ENCODE assay signal across 9 cellular contexts in the genomic region with DNA sequence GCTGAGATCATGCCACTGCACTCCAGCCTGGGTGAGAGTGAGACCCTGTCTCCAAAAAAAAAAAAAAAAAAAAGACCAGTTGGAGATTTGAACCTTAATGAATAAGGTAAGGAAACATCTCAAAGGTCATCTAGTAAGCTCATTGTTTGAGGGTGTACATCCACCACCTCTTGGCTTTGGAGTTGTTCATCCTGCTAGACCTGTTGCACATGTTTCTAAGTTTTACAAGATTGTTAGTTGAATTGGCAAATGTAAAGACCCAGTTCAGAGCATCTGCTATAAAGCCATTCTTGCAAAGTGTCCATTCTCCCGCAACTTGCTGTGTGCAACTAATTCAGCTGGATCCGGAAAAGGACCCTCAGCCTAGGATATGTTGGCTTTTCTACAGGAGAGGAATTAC. TPM values are rescaled to one million over a fixed set of nuclear protein-coding genes. Genes with fewer than 3 reads are reported as not detected.
DNase-seq lines count a peak whose midpoint lies in the region; ATAC-seq and TF ChIP-seq lines count a peak whose summit lies in the region.
"Had no signal": no experiment of that assay in that cellular context is flagged by ENCODE, and none has a peak within 500 bp of the region (broad histone marks: within the 10 kb centered on the region; RNA-seq: fewer than 3 reads in every experiment).

No MANE protein-coding gene starts in this region.

- H3K9me3 Mint-ChIP-seq in activated CD8-positive, alpha-beta memory T cell treated with anti-CD3 and anti-CD28 coated beads, Interleukin-2, amount 10 ng/mL, durations not matched to agents 7 days and 5 days (ENCODE audit: low read depth), result no peaks in the 10 kb centered on the region
- H3K9me3 Mint-ChIP-seq in activated CD8-positive, alpha-beta T cell treated with anti-CD3 and anti-CD28 coated beads for 36 hours, result no peaks in the 10 kb centered on the region

- peaks cover 41% of the 10 kb centered on the region for H3K4me1 Mint-ChIP-seq in activated CD8-positive, alpha-beta memory T cell treated with anti-CD3 and anti-CD28 coated beads, Interleukin-2, amount 10 ng/mL, durations not matched to agents 7 days and 5 days
- peaks cover 33% of the 10 kb centered on the region for H3K4me1 Mint-ChIP-seq in activated CD8-positive, alpha-beta T cell treated with anti-CD3 and anti-CD28 coated beads for 36 hours (ENCODE audit: low read depth)

- TF ChIP-seq CTCF in activated CD8-positive, alpha-beta T cell treated with anti-CD3 and anti-CD28 coated beads for 36 hours (IDR thresholded peaks at IDR 0.05), result no peak
- no peak for TF ChIP-seq CTCF in gastroesophageal sphincter (IDR thresholded peaks at IDR 0.05)
- TF ChIP-seq CTCF in stomach (IDR thresholded peaks at IDR 0.05), result no peak

- ATAC-seq in activated CD8-positive, alpha-beta memory T cell treated with anti-CD3 and anti-CD28 coated beads, Interleukin-2, amount 10 ng/mL, durations not matched to agents 7 days and 5 days, result no peak
- ATAC-seq in activated CD8-positive, alpha-beta T cell treated with anti-CD3 and anti-CD28 coated beads for 36 hours, result no peak
- no peak for ATAC-seq in gastroesophageal sphincter
- ATAC-seq in GM18502 (IDR thresholded peaks at IDR 0.05; ENCODE audit: poor library complexity, unreplicated experiment), result no peak
- no peak for ATAC-seq in HG02973 (IDR thresholded peaks at IDR 0.05; ENCODE audit: unreplicated experiment)

- H3K9me3 ChIP-seq in gastroesophageal sphincter, result no peaks in the 10 kb centered on the region
- no peaks in the 10 kb centered on the region for H3K9me3 ChIP-seq in stomach

- POLR2A ChIA-PET in activated CD8-positive, alpha-beta T cell treated with anti-CD3 and anti-CD28 coated beads for 36 hours (lab: Charles Lee), result interaction anchor here (0.5 to 2.0 kb wide), 2 partner anchors 13 to 402 kb away, joined by 3 to 8 read pairs; partner anchors contain the start of gene MLKL

- H3K4me3 Mint-ChIP-seq in activated CD8-positive, alpha-beta memory T cell treated with anti-CD3 and anti-CD28 coated beads, Interleukin-2, amount 10 ng/mL, durations not matched to agents 7 days and 5 days, result peak overlapping the region; percentile 88
- H3K4me3 Mint-ChIP-seq in activated CD8-positive, alpha-beta T cell treated with anti-CD3 and anti-CD28 coated beads for 36 hours, result peak overlapping the region; percentile 90

- WGBS in gastroesophageal sphincter (ENCODE audit: low coverage in 1 of 2), 2 donors, result 61 to 75% methylated on average over 2 of the region's 2 CpGs
- WGBS in stomach, 5 donors, result 79 to 89% (median 83%) methylated on average over 2 of the region's 2 CpGs

- TF ChIP-seq EP300 in gastroesophageal sphincter (IDR thresholded peaks at IDR 0.05) (no peak), stomach (IDR thresholded peaks at IDR 0.05) (no peak)

- CTCF ChIA-PET in activated CD8-positive, alpha-beta memory T cell treated with anti-CD3 and anti-CD28 coated beads, Interleukin-2, amount 10 ng/mL, durations not matched to agents 7 days and 5 days (lab: Charles Lee), result interaction anchor here (5.4 kb wide), 1 partner anchor 11 kb away, joined by 32 read pairs; no protein-coding TSS in a partner anchor
- CTCF ChIA-PET in activated CD8-positive, alpha-beta T cell treated with anti-CD3 and anti-CD28 coated beads for 36 hours (lab: Charles Lee), result interaction anchor here (2.3 to 3.3 kb wide), 2 partner anchors 8 to 11 kb away, joined by 10 to 21 read pairs; no protein-coding TSS in a partner anchor

- H3K27ac ChIP-seq in gastroesophageal sphincter (no peak overlapping the region), stomach (peak overlapping the region in 3 of 5 donors; percentile 95 to 98 (median 97))

- intact Hi-C loops in activated CD8-positive, alpha-beta T cell treated with anti-CD3 and anti-CD28 coated beads for 36 hours (cut with micrococcal nuclease), result no loop called here
- intact Hi-C loops in stomach (cut with DNase I; ENCODE audit: low total_unique reads), result no loop called here

- no peaks in the 10 kb centered on the region for H3K27me3 Mint-ChIP-seq in activated CD8-positive, alpha-beta memory T cell treated with anti-CD3 and anti-CD28 coated beads, Interleukin-2, amount 10 ng/mL, durations not matched to agents 7 days and 5 days
- H3K27me3 Mint-ChIP-seq in activated CD8-positive, alpha-beta T cell treated with anti-CD3 and anti-CD28 coated beads for 36 hours, result no peaks in the 10 kb centered on the region

- peaks cover 36% of the 10 kb centered on the region for H3K36me3 Mint-ChIP-seq in activated CD8-positive, alpha-beta memory T cell treated with anti-CD3 and anti-CD28 coated beads, Interleukin-2, amount 10 ng/mL, durations not matched to agents 7 days and 5 days
- peaks cover 47% of the 10 kb centered on the region for H3K36me3 Mint-ChIP-seq in activated CD8-positive, alpha-beta T cell treated with anti-CD3 and anti-CD28 coated beads for 36 hours (ENCODE audit: low read depth)

- H3K4me3 ChIP-seq in gastroesophageal sphincter (peak overlapping the region; percentile 73 to 89), stomach (peak overlapping the region in 3 of 4 donors; percentile 84 to 91 (median 87))

- H3K36me3 ChIP-seq in gastroesophageal sphincter (peaks cover 18 to 50% of the 10 kb centered on the region in 2 donors), stomach (peaks cover 32 to 50% (median 48%) of the 10 kb centered on the region in 4 donors)

- no peaks in the 10 kb centered on the region for H3K27me3 ChIP-seq in gastroesophageal sphincter
- H3K27me3 ChIP-seq in stomach, result no peaks in the 10 kb centered on the region

- H3K4me1 ChIP-seq in gastroesophageal sphincter, result peaks cover 6 to 43% (median 13%) of the 10 kb centered on the region in 3 donors
- peaks cover 24 to 39% (median 34%) of the 10 kb centered on the region in 4 donors for H3K4me1 ChIP-seq in stomach

- peak overlapping the region; percentile 93 for H3K27ac Mint-ChIP-seq in activated CD8-positive, alpha-beta memory T cell treated with anti-CD3 and anti-CD28 coated beads, Interleukin-2, amount 10 ng/mL, durations not matched to agents 7 days and 5 days
- peak overlapping the region; percentile 94 for H3K27ac Mint-ChIP-seq in activated CD8-positive, alpha-beta T cell treated with anti-CD3 and anti-CD28 coated beads for 36 hours

- DNase-seq in activated CD8-positive, alpha-beta memory T cell treated with anti-CD3 and anti-CD28 coated beads, Interleukin-2, amount 10 ng/mL, durations not matched to agents 7 days and 5 days, result no peak
- DNase-seq in activated CD8-positive, alpha-beta memory T cell treated with anti-CD3 and anti-CD28 coated beads, Interleukin-2, amount 50 U/mL, for 48 hours, result no peak
- DNase-seq in activated CD8-positive, alpha-beta T cell treated with anti-CD3 and anti-CD28 coated beads for 36 hours, result no peak
- DNase-seq in stomach (no peak), COR-L47 (lab: John Stamatoyannopoulos, UW) (no peak)
- DNase-seq: MV-4-11 had no signal

- TF ChIP-seq POLR2A in gastroesophageal sphincter (IDR thresholded peaks at IDR 0.05) (no peak), stomach (IDR thresholded peaks at IDR 0.05) (no peak)

RNA-seq across cellular contexts. Expression of gene PSMD7, which starts 1.5 kb away (rescaled TPM):
- total RNA-seq in activated CD8-positive, alpha-beta memory T cell treated with anti-CD3 and anti-CD28 coated beads, Interleukin-2, amount 10 ng/mL, durations not matched to agents 7 days and 5 days, result 100 to 1,000 TPM in 1 of 2 experiments, 10 to 100 TPM in 1; 91.6 to 110 TPM
- 100 to 1,000 TPM; 103 to 119 TPM for total RNA-seq in activated CD8-positive, alpha-beta T cell treated with anti-CD3 and anti-CD28 coated beads for 36 hours
- 100 to 1,000 TPM in 3 of 4 donors, 10 to 100 TPM in 1; 70.5 to 111 (median 105) TPM for total RNA-seq in gastroesophageal sphincter
- total RNA-seq in stomach, result 10 to 100 TPM in 4 of 5 donors, 1 to 10 TPM in 1; 9.3 to 93.1 (median 35.5) TPM
- 10 to 100 TPM; 42.9 to 67.4 (median 55.0) TPM for polyA plus RNA-seq in stomach

Comparison
In these comparisons a context has a peak if more than half of its experiments do, and no peak if none do; other contexts are left out.
1. H3K27ac ChIP-seq: peak in stomach (3 of 5); none in gastroesophageal sphincter (0 of 4).